In genomic region chr18:6650756-6651155, GRCh38 we compare ENCODE assay signal across 21 cellular contexts.
"Had no signal": no experiment of that assay in that cellular context is flagged by ENCODE, and none has a peak within 500 bp of the region (broad histone marks: within the 10 kb centered on the region; RNA-seq: fewer than 3 reads in every experiment).

No MANE protein-coding gene starts in this region.

- H3K9me3 ChIP-seq: ascending aorta, esophagus muscularis mucosa, testis, transverse colon had no signal

- H3K4me1 ChIP-seq: ascending aorta, foreskin keratinocyte, testis, transverse colon had no signal

- DNase-seq: activated CD4-positive, alpha-beta T cell treated with anti-CD3 and anti-CD28 coated beads for 4 hours; activated CD4-positive, alpha-beta T cell treated with anti-CD3 and anti-CD28 coated beads, Interleukin-2, amount 50 U/mL, for 4 hours; activated CD8-positive, alpha-beta memory T cell treated with anti-CD3 and anti-CD28 coated beads, Interleukin-2, amount 50 U/mL, for 4 hours; activated gamma-delta T cell; activated naive CD4-positive, alpha-beta T cell treated with anti-CD3 and anti-CD28 coated beads, Interleukin-2, amount 10 ng/mL, durations not matched to agents 7 days and 5 days; activated naive CD8-positive, alpha-beta T cell treated with anti-CD3 and anti-CD28 coated beads, Interleukin-2, amount 10 ng/mL, durations not matched to agents 7 days and 5 days; activated T-cell treated with anti-CD3 and anti-CD28 coated beads, Interleukin-2, amount 50 U/mL, for 24 hours; central memory CD4-positive, alpha-beta T cell; foreskin keratinocyte; islet precursor cell; left ventricle myocardium superior; naive thymus-derived CD4-positive, alpha-beta T cell; occipital lobe; right cardiac atrium; stimulated activated CD4-positive, alpha-beta T cell treated with anti-CD3 and anti-CD28 coated beads, Interleukin-12 subunit alpha, Interleukin-12 subunit beta, amount 100 ng/mL, for 4 hours; stimulated activated CD4-positive, alpha-beta T cell treated with anti-CD3 and anti-CD28 coated beads, Interleukin-4, amount 100 ng/mL, for 1 hour; stimulated activated naive CD8-positive, alpha-beta T cell treated with anti-CD3 and anti-CD28 coated beads, Interleukin-15, Interleukin-2, amounts not matched to agents 100 U/mL and 50 U/mL, for 24 hours; testis; transverse colon had no signal

- H3K4me3 ChIP-seq: ascending aorta, esophagus muscularis mucosa, testis, transverse colon had no signal

- H3K27ac ChIP-seq: ascending aorta, esophagus muscularis mucosa, foreskin keratinocyte, testis, transverse colon had no signal

- H3K36me3 ChIP-seq: ascending aorta, esophagus muscularis mucosa, transverse colon had no signal

- H3K27me3 ChIP-seq: ascending aorta, esophagus muscularis mucosa, foreskin keratinocyte, testis, transverse colon had no signal
